Comparison of ENCODE assay signal across 8 cellular contexts in genomic region chr12:55996715-55997534, GRCh38. TPM values are rescaled to one million over a fixed set of nuclear protein-coding genes. Genes with fewer than 3 reads are reported as not detected.
A peak's percentile ranks its signal among the peaks of the same experiment; 100 is the strongest.
DNase-seq lines count a peak whose midpoint lies in the region; ATAC-seq, FAIRE-seq and TF ChIP-seq lines count a peak whose summit lies in the region.

Gene SUOX (plus strand): TSS chr12:55997276. CDS start chr12:56002222, 4,946 bp downstream.

- H3K4me1 ChIP-seq in ectodermal cell (ENCODE audit: control insufficient read depth, insufficient read depth, low read length) (no peaks in the 10 kb centered on the region), HepG2 (ENCODE audit: insufficient read depth, low read length) (peaks cover 50% of the 10 kb centered on the region)

- peaks cover 26% of the 10 kb centered on the region for H3K36me3 Mint-ChIP-seq in T-helper 2 cell treated with Interferon-gamma antibody and Interleukin-4, amounts not matched to agents 5 μg/mL and 100 μg/mL, for 36 hours (ENCODE audit: low read depth)
- peaks cover 30% of the 10 kb centered on the region for H3K36me3 Mint-ChIP-seq in stimulated activated memory B cell treated with anti-CD40 and anti-IgM and Interleukin-4, amounts not matched to agents 10 μg/mL and 1 μg/mL and 100 μg/mL, for 72 hours

- BruUV-seq in HepG2 (replicated peaks; lab: Mats Ljungman, UMichigan), result TSS peak; percentile 82

- H3K27me3 ChIP-seq in ectodermal cell (ENCODE audit: control insufficient read depth, insufficient read depth, low read length, poor library complexity, severe bottlenecking) (no peaks in the 10 kb centered on the region), HepG2 (ENCODE audit: control insufficient read depth in 1 of 2, insufficient read depth in 2 of 2, low read length in 2 of 2) (peaks cover 0 to 3% of the 10 kb centered on the region in 2 experiments; a peak in 1 of 5 replicates)

- peak; percentile 99 for FAIRE-seq in HepG2 (lab: Jason Lieb, UNC)

- no peak within 1 kb of the TSS for H2AFZ ChIP-seq in HepG2 (ENCODE audit: low read length)

- WGBS in ectodermal cell, 2 experiments, result 11 to 12% methylated on average over 27 of the region's 27 CpGs
- WGBS in HepG2 (ENCODE audit: low lambda C conversion rate), result under 1% methylated on average over 18 of the region's 27 CpGs

- TF ChIP-seq EP300 in HepG2 (IDR thresholded peaks at IDR 0.05; ENCODE audit: low read depth in 2 of 2, low read length in 2 of 2), result no peak
- 0 out of 2 replicates have a peak, but pooled peaks have one; percentile 1 for TF ChIP-seq EP300 in HepG2 (CRISPR knock-in tag; IDR thresholded peaks at IDR 0.05; ENCODE audit: borderline replicate concordance)

- TF ChIP-seq RAD21 in HepG2 (CRISPR knock-in tag; IDR thresholded peaks at IDR 0.05), result no peak; the same call in 1 of the 2 replicates

- H3K36me3 ChIP-seq in ectodermal cell (ENCODE audit: control insufficient read depth, insufficient read depth, low read length) (peaks cover 21% of the 10 kb centered on the region), HepG2 (replicated peaks in 1 of 2; ENCODE audit: control insufficient read depth in 1 of 2, insufficient read depth in 2 of 2, low read length in 2 of 2) (peaks cover 7 to 24% of the 10 kb centered on the region in 2 experiments; a peak in 4 of 5 replicates)

- peaks cover 20% of the 10 kb centered on the region for H3K79me2 ChIP-seq in HepG2 (ENCODE audit: insufficient read depth, low read length)

- intact Hi-C loops in HepG2 (cut with micrococcal nuclease; ENCODE audit: unreplicated experiment), result loop anchor here (1.0 to 2.0 kb wide), 4 partner anchors 14 to 84 kb away; partner anchors contain the start of genes ERBB3 and RPS26

- DNase-seq in AG20443 (ENCODE audit: low spot score), result peak; percentile 98
- DNase-seq in NCI-H146 (lab: John Stamatoyannopoulos, UW), result peak; percentile 98
- DNase-seq in T-helper 2 cell treated with Interferon-gamma antibody and Interleukin-4, amounts not matched to agents 5 μg/mL and 100 μg/mL, for 36 hours (ENCODE audit: low spot score), result peak; percentile 80
- peak; percentile 98 for DNase-seq in HepG2 (ENCODE audit: low spot score)

- peak within 1 kb of the TSS; percentile 87 for H3K4me3 Mint-ChIP-seq in T-helper 2 cell treated with Interferon-gamma antibody and Interleukin-4, amounts not matched to agents 5 μg/mL and 100 μg/mL, for 36 hours
- H3K4me3 Mint-ChIP-seq in stimulated activated memory B cell treated with anti-CD40 and anti-IgM and Interleukin-4, amounts not matched to agents 10 μg/mL and 1 μg/mL and 100 μg/mL, for 72 hours, result peak within 1 kb of the TSS; percentile 93

- no peaks in the 10 kb centered on the region for H3K9me3 ChIP-seq in ectodermal cell (ENCODE audit: control insufficient read depth, low read length)
- no peaks in the 10 kb centered on the region for H3K9me3 ChIP-seq in HepG2 (ENCODE audit: low read length)

- peaks cover 32% of the 10 kb centered on the region for H3K4me1 Mint-ChIP-seq in T-helper 2 cell treated with Interferon-gamma antibody and Interleukin-4, amounts not matched to agents 5 μg/mL and 100 μg/mL, for 36 hours (ENCODE audit: low read depth)
- peaks cover 19% of the 10 kb centered on the region for H3K4me1 Mint-ChIP-seq in stimulated activated memory B cell treated with anti-CD40 and anti-IgM and Interleukin-4, amounts not matched to agents 10 μg/mL and 1 μg/mL and 100 μg/mL, for 72 hours

- POLR2A ChIA-PET in HepG2 (lab: Yijun Ruan, JAX), result interaction anchor here (0.6 to 3.5 kb wide), 26 partner anchors 10 to 268 kb away, joined by 3 to 60 read pairs (median 7); partner anchors contain the start of genes DNAJC14, ESYT1, IKZF4 and ORMDL2

- in situ Hi-C loops in HepG2 (cut with HindIII; ENCODE audit: extremely low pct_ligation_motif_present, low pct_unique_long_range_greater_than_20kb), result loop anchor here (5.0 kb wide), 1 partner anchor 35 kb away; no protein-coding TSS in a partner anchor

- no peaks in the 10 kb centered on the region for H4K20me1 ChIP-seq in HepG2 (ENCODE audit: insufficient read depth, low read length)

- peak within 1 kb of the TSS; percentile 88 for H3K9ac ChIP-seq in HepG2 (ENCODE audit: insufficient read depth, low read depth, low read length)

- H3K27ac ChIP-seq in ectodermal cell (ENCODE audit: insufficient read depth, low read depth, low read length, poor library complexity, severe bottlenecking), result peak within 1 kb of the TSS; percentile 1
- H3K27ac ChIP-seq in HepG2 (ENCODE audit: extremely low read length, insufficient read depth, low read length), result peak within 1 kb of the TSS; percentile 92

- H3K9me3 Mint-ChIP-seq in T-helper 2 cell treated with Interferon-gamma antibody and Interleukin-4, amounts not matched to agents 5 μg/mL and 100 μg/mL, for 36 hours, result no peaks in the 10 kb centered on the region
- H3K9me3 Mint-ChIP-seq in stimulated activated memory B cell treated with anti-CD40 and anti-IgM and Interleukin-4, amounts not matched to agents 10 μg/mL and 1 μg/mL and 100 μg/mL, for 72 hours, result no peaks in the 10 kb centered on the region

- H3K4me3 ChIP-seq in ectodermal cell (ENCODE audit: insufficient read depth, low read depth, low read length) (peak within 1 kb of the TSS; percentile 76), HepG2 (replicated peaks in 1 of 3; ENCODE audit: insufficient read depth in 1 of 3, low read depth in 2 of 3, low read length in 3 of 3) (peak within 1 kb of the TSS; percentile 84 to 88 (median 84))

- peak; percentile 20 for TF ChIP-seq CTCF in HepG2 (CRISPR knock-in tag; IDR thresholded peaks at IDR 0.05)

- CTCF ChIA-PET in HepG2 (lab: Yijun Ruan, JAX; ENCODE audit: low intra/inter-chr PET ratio, low total read pairs), result interaction anchor here (1.2 to 3.0 kb wide), 4 partner anchors 30 to 44 kb away, joined by 3 to 79 read pairs (median 5); partner anchors contain the start of genes CDK2 and RPS26

- H3K4me2 ChIP-seq in HepG2 (ENCODE audit: low read depth, low read length), result peak within 1 kb of the TSS; percentile 85

- H3K27ac Mint-ChIP-seq in T-helper 2 cell treated with Interferon-gamma antibody and Interleukin-4, amounts not matched to agents 5 μg/mL and 100 μg/mL, for 36 hours, result peak within 1 kb of the TSS; percentile 57
- peak within 1 kb of the TSS; percentile 78 for H3K27ac Mint-ChIP-seq in stimulated activated memory B cell treated with anti-CD40 and anti-IgM and Interleukin-4, amounts not matched to agents 10 μg/mL and 1 μg/mL and 100 μg/mL, for 72 hours

- peak; percentile 94 for ATAC-seq in GM18508 (IDR thresholded peaks at IDR 0.05; ENCODE audit: insufficient read depth, unreplicated experiment)
- ATAC-seq in HG02884 (IDR thresholded peaks at IDR 0.05; ENCODE audit: unreplicated experiment), result peak; percentile 99
- ATAC-seq in HepG2, result peak; percentile 98
- ATAC-seq in stimulated activated memory B cell treated with anti-CD40 and anti-IgM and Interleukin-4, amounts not matched to agents 10 μg/mL and 1 μg/mL and 100 μg/mL, for 72 hours, result peak; percentile 95

- TF ChIP-seq POLR2A in HepG2 (IDR thresholded peaks at IDR 0.05; ENCODE audit: insufficient read depth in 1 of 2, low read depth in 2 of 2, low read length in 2 of 2), result peak; percentile 75 to 86

- H3K27me3 Mint-ChIP-seq in T-helper 2 cell treated with Interferon-gamma antibody and Interleukin-4, amounts not matched to agents 5 μg/mL and 100 μg/mL, for 36 hours (ENCODE audit: low read depth), result no peaks in the 10 kb centered on the region
- H3K27me3 Mint-ChIP-seq in stimulated activated memory B cell treated with anti-CD40 and anti-IgM and Interleukin-4, amounts not matched to agents 10 μg/mL and 1 μg/mL and 100 μg/mL, for 72 hours, result no peaks in the 10 kb centered on the region

TF ChIP-seq in HepG2, 621 proteins besides CTCF, POLR2A, EP300 and RAD21 (continues in another document):
- TF ChIP-seq ZNF710 (CRISPR knock-in tag; IDR thresholded peaks at IDR 0.05; ENCODE audit: borderline replicate concordance), result peak; percentile 23; the same call in 1 of the 2 replicates

RNA-seq across cellular contexts. Expression of gene SUOX, which starts in this region (rescaled TPM):
- 28.0 TPM for polyA plus RNA-seq in ectodermal cell (2013, experiment 1 of 4)
- polyA plus RNA-seq in ectodermal cell (2013, experiment 2 of 4), result 29.0 TPM
- polyA plus RNA-seq in ectodermal cell (2013, experiment 3 of 4), result 23.9 TPM
- polyA plus RNA-seq in ectodermal cell (2013, experiment 4 of 4), result 28.0 TPM
- total RNA-seq in HepG2 (2016; rRNA removed; fragmentation: Illumina TruSeq; extraction: Trizol), result 23.9 and 24.6 TPM in 2 replicates
- 3.8 and 3.9 TPM in 2 replicates for total RNA-seq in HepG2 (2016; cell fraction: cytosol; rRNA removed; fragmentation: Illumina TruSeq; extraction: Trizol; ENCODE audit: low read depth)
- total RNA-seq in HepG2 (2016; cell fraction: insoluble cytoplasmic fraction; rRNA removed; fragmentation: Illumina TruSeq; extraction: Trizol), result 22.3 and 22.8 TPM in 2 replicates
- 7.8 and 8.4 TPM in 2 replicates for total RNA-seq in HepG2 (2016; cell fraction: membrane; rRNA removed; fragmentation: Illumina TruSeq; extraction: Trizol)
- total RNA-seq in HepG2 (2016; cell fraction: nucleus; rRNA removed; fragmentation: Illumina TruSeq; extraction: Trizol), result 20.4 and 20.9 TPM in 2 replicates
- polyA plus RNA-seq in HepG2 (2011; rRNA removed), result 25.9 and 28.9 TPM in 2 replicates
- polyA plus RNA-seq in HepG2 (2011; cell fraction: cytosol; rRNA removed), result 20.0 and 24.2 TPM in 2 replicates
- 30.0 and 31.3 TPM in 2 replicates for polyA plus RNA-seq in HepG2 (2011; cell fraction: nucleus; rRNA removed)
- 9.8 and 12.4 TPM in 2 replicates for polyA plus RNA-seq in HepG2 (2012)
- 2.0 and 2.2 TPM in 2 replicates for polyA plus RNA-seq in HepG2 (2016; cell fraction: cytosol; fragmentation: Illumina TruSeq; extraction: Trizol; ENCODE audit: low read depth)
- 22.7 and 23.4 TPM in 2 replicates for polyA plus RNA-seq in HepG2 (2016; cell fraction: insoluble cytoplasmic fraction; fragmentation: Illumina TruSeq; extraction: Trizol; ENCODE audit: low read depth)
- polyA plus RNA-seq in HepG2 (2016; cell fraction: membrane; fragmentation: Illumina TruSeq; extraction: Trizol; ENCODE audit: low read depth), result 3.8 and 4.7 TPM in 2 replicates
- polyA plus RNA-seq in HepG2 (2016; cell fraction: nucleus; fragmentation: Illumina TruSeq; extraction: Trizol; ENCODE audit: insufficient read depth, low read depth), result 31.4 and 33.9 TPM in 2 replicates
- 44.5 and 46.8 TPM in 2 replicates for polyA minus RNA-seq in HepG2 (2011; rRNA and poly(A)+ RNA removed; ENCODE audit: low replicate concordance)
- 12.1 and 15.9 TPM in 2 replicates for polyA minus RNA-seq in HepG2 (2011; cell fraction: cytosol; rRNA and poly(A)+ RNA removed)
- 25.6 and 32.1 TPM in 2 replicates for polyA minus RNA-seq in HepG2 (2011; cell fraction: nucleus; rRNA and poly(A)+ RNA removed)

Comparison
In these comparisons a context has a peak if more than half of its experiments do, and no peak if none do; other contexts are left out.
1. Peak in every context shown above with its lines: DNase-seq, ATAC-seq, H3K4me3 ChIP-seq and H3K27ac ChIP-seq.